8 cellular contexts compared by ENCODE assay signal in genomic region chrY:13751289-13752071, GRCh38. TPM values are rescaled to one million over a fixed set of nuclear protein-coding genes. Genes with fewer than 3 reads are reported as not detected.
DNase-seq lines count a peak whose midpoint lies in the region; ATAC-seq and TF ChIP-seq lines count a peak whose summit lies in the region.

No MANE protein-coding gene starts in this region.

- peak overlapping the region; percentile 74 for H3K4me2 ChIP-seq in OCI-LY7 (ENCODE audit: low read length)

- peaks cover 15% of the 10 kb centered on the region for H3K4me1 ChIP-seq in OCI-LY7 (ENCODE audit: insufficient read depth, low read length, poor library complexity, severe bottlenecking)
- H3K4me1 ChIP-seq in gastroesophageal sphincter = peaks cover 0 to 7% (median 0%) of the 10 kb centered on the region in 3 donors
- peaks cover 12% of the 10 kb centered on the region for H3K4me1 ChIP-seq in suprapubic skin

- H3K36me3 ChIP-seq in OCI-LY7 (ENCODE audit: insufficient read depth, low read length) (no peaks in the 10 kb centered on the region), gastroesophageal sphincter (no peaks in the 10 kb centered on the region), suprapubic skin (no peaks in the 10 kb centered on the region)

- TF ChIP-seq POLR2A in gastroesophageal sphincter (IDR thresholded peaks at IDR 0.05) (no peak), suprapubic skin (IDR thresholded peaks at IDR 0.05) (no peak)

- H3K4me3 ChIP-seq in OCI-LY7 (ENCODE audit: low read depth, low read length, poor library complexity, severe bottlenecking) (peak overlapping the region; percentile 66), gastroesophageal sphincter (peak overlapping the region; percentile 53 to 57), suprapubic skin (peak overlapping the region; percentile 56)

- CTCF ChIA-PET in OCI-LY7 (lab: Charles Lee; ENCODE audit: unreplicated experiment) = no interaction called here

- POLR2A ChIA-PET in OCI-LY7 (lab: Charles Lee) = interaction anchor here (0.5 to 0.7 kb wide), 2 partner anchors 288 to 380 kb away, joined by 3 to 4 read pairs; no protein-coding TSS in a partner anchor

- peak; percentile 54 for TF ChIP-seq CTCF in OCI-LY7 (conservative IDR thresholded peaks at IDR 0.05; ENCODE audit: low read length)
- TF ChIP-seq CTCF in gastroesophageal sphincter (IDR thresholded peaks at IDR 0.05) = no peak
- TF ChIP-seq CTCF in suprapubic skin (IDR thresholded peaks at IDR 0.05) = no peak

- no TSS peak for BruUV-seq in OCI-LY7 (replicated peaks; lab: Mats Ljungman, UMichigan)

- H3K79me2 ChIP-seq in OCI-LY7 (ENCODE audit: insufficient read depth, low read depth, low read length) = no peaks in the 10 kb centered on the region

- H3K27ac ChIP-seq in OCI-LY7 (ENCODE audit: low read depth, low read length, poor library complexity, severe bottlenecking) (no peak overlapping the region), gastroesophageal sphincter (no peak overlapping the region), suprapubic skin (no peak overlapping the region)

- no peaks in the 10 kb centered on the region for H3K9me2 ChIP-seq in OCI-LY7 (ENCODE audit: insufficient read depth, low read length)

- no peaks in the 10 kb centered on the region for H4K20me1 ChIP-seq in OCI-LY7 (ENCODE audit: insufficient read depth, low read length)

- no peaks in the 10 kb centered on the region for H3K9me3 ChIP-seq in OCI-LY7 (ENCODE audit: low read length)
- no peaks in the 10 kb centered on the region for H3K9me3 ChIP-seq in gastroesophageal sphincter
- no peaks in the 10 kb centered on the region for H3K9me3 ChIP-seq in suprapubic skin

- no peak for TF ChIP-seq EP300 in gastroesophageal sphincter (IDR thresholded peaks at IDR 0.05)
- TF ChIP-seq EP300 in suprapubic skin (IDR thresholded peaks at IDR 0.05) = no peak

- peak overlapping the region; percentile 86; the same call in 1 of the 2 replicates for H2AFZ ChIP-seq in OCI-LY7 (ENCODE audit: low read length)

- no peaks in the 10 kb centered on the region for H3K27me3 ChIP-seq in gastroesophageal sphincter
- H3K27me3 ChIP-seq in suprapubic skin = no peaks in the 10 kb centered on the region

- no peak for ATAC-seq in gastroesophageal sphincter
- ATAC-seq in HG02763 (IDR thresholded peaks at IDR 0.05; ENCODE audit: unreplicated experiment) = no peak

- peak; percentile 31 for DNase-seq in NCI-H1092 treated with DMSO at 0.1 percent for 48 hours (lab: John Stamatoyannopoulos, UW)
- no peak for DNase-seq in NCI-H1092 (lab: John Stamatoyannopoulos, UW)
- peak; percentile 80 for DNase-seq in OCI-LY7 (ENCODE audit: low spot score)
- no peak for DNase-seq in suprapubic skin (ENCODE audit: low spot score in 2 of 2)
- DNase-seq in NOMO-1 (lab: John Stamatoyannopoulos, UW; ENCODE audit: unreplicated experiment in 2 of 2) = no peak
- no peak for DNase-seq in NK-92 (lab: John Stamatoyannopoulos, UW; ENCODE audit: unreplicated experiment)

- intact Hi-C loops in OCI-LY7 (cut with micrococcal nuclease; ENCODE audit: unreplicated experiment) = loop anchor here (10.0 kb wide), 1 partner anchor 47 kb away; the partner anchor contains the start of gene TMSB4Y

- 0% methylated on average over 8 of the region's 60 CpGs; no CpG with 5 or more reads in 1 of the 2 donors for WGBS in gastroesophageal sphincter (ENCODE audit: low coverage in 1 of 2), 2 donors
- no CpG with 5 or more reads among the region's 60 CpGs for WGBS in suprapubic skin

RNA-seq across cellular contexts. Expression of gene TMSB4Y, which starts 47.8 kb away (rescaled TPM):
- 8.6 and 9.7 TPM in 2 replicates for total RNA-seq in OCI-LY7 (2014; rRNA removed; shearing (Covaris generic))
- 4.7 and 5.8 TPM in 2 replicates for total RNA-seq in OCI-LY7 (2022)
- 1 to 10 TPM in 2 of 4 donors, not detected in 2; 1.6 to 5.1 TPM for total RNA-seq in gastroesophageal sphincter
- 1 to 10 TPM in 1 of 4 donors, under 1 TPM in 1, not detected in 2; 0.86 to 1.7 TPM for total RNA-seq in suprapubic skin

Comparison
In these comparisons a context has a peak if more than half of its experiments do, and no peak if none do; other contexts are left out.
1. DNase-seq: peak in NCI-H1092 treated with DMSO at 0.1 percent for 48 hours (single experiment) and OCI-LY7 (single experiment); none in NCI-H1092 (single experiment), suprapubic skin (0 of 2), NOMO-1 (0 of 2) and NK-92 (single experiment).
2. Peak in every context shown above with its lines, with median percentiles within 50 percentile points of each other: H3K4me3 ChIP-seq.